Comparison of ENCODE assay signal across 2 cellular contexts in the genomic region with DNA sequence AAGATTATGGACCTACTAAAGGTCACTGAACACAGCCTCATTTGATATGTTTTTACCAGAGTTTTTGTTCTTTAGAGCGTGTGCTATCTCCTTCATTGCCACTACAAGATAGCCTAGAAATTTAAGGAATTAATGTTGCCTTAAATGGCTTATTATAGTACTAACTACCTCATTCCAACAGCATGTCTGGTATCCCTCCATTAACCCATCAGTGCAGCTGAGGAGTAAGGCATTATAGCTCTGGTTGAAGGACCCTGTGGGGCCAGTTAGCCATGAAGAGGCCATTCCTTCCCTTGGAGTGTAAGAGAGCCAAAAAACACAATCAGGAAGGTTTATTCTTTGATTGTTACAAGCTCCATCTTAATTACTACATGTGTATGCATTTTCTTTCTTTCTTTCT.
TF ChIP-seq lines count a peak whose summit lies in the region.

No MANE protein-coding gene starts in this region.

TF ChIP-seq in IMR-90, 13 proteins besides CTCF, POLR2A, EP300 and RAD21 (continued from another document):
- TF ChIP-seq, protein P1, sequence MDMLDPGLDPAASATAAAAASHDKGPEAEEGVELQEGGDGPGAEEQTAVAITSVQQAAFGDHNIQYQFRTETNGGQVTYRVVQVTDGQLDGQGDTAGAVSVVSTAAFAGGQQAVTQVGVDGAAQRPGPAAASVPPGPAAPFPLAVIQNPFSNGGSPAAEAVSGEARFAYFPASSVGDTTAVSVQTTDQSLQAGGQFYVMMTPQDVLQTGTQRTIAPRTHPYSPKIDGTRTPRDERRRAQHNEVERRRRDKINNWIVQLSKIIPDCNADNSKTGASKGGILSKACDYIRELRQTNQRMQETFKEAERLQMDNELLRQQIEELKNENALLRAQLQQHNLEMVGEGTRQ (IDR thresholded peaks at IDR 0.05; ENCODE audit: low read depth, low read length), result no peak
- TF ChIP-seq RFX5 (IDR thresholded peaks at IDR 0.05; ENCODE audit: low read depth, low read length) (no peak), NFE2L2 (IDR thresholded peaks at IDR 0.05; ENCODE audit: low read depth, low read length) (no peak), CHD1 (IDR thresholded peaks at IDR 0.05; ENCODE audit: low read depth, low read length) (no peak), FOS (IDR thresholded peaks at IDR 0.05; ENCODE audit: low read depth, low read length) (no peak), CEBPB (IDR thresholded peaks at IDR 0.05; ENCODE audit: low read depth, low read length) (no peak)

TF ChIP-seq in SK-N-SH treated with all-trans-retinoic acid at 6 μM for 48 hours, 23 proteins besides CTCF, POLR2A, EP300 and RAD21 (continued from another document):
- TF ChIP-seq, protein P2, sequence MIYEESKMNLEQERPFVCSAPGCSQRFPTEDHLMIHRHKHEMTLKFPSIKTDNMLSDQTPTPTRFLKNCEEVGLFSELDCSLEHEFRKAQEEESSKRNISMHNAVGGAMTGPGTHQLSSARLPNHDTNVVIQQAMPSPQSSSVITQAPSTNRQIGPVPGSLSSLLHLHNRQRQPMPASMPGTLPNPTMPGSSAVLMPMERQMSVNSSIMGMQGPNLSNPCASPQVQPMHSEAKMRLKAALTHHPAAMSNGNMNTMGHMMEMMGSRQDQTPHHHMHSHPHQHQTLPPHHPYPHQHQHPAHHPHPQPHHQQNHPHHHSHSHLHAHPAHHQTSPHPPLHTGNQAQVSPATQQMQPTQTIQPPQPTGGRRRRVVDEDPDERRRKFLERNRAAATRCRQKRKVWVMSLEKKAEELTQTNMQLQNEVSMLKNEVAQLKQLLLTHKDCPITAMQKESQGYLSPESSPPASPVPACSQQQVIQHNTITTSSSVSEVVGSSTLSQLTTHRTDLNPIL (CRISPR knock-in tag; IDR thresholded peaks at IDR 0.05; ENCODE audit: low read depth), result no peak
- TF ChIP-seq PPARA (CRISPR knock-in tag; IDR thresholded peaks at IDR 0.05; ENCODE audit: borderline replicate concordance) (no peak), TOX (CRISPR knock-in tag; IDR thresholded peaks at IDR 0.05; ENCODE audit: borderline replicate concordance) (no peak), ISL1 (CRISPR knock-in tag; IDR thresholded peaks at IDR 0.05) (no peak), ZNF70 (CRISPR knock-in tag; IDR thresholded peaks at IDR 0.05) (no peak), RARB (CRISPR knock-in tag; IDR thresholded peaks at IDR 0.05) (no peak), ARNTL (CRISPR knock-in tag; IDR thresholded peaks at IDR 0.05; ENCODE audit: borderline replicate concordance, low read depth) (no peak), ZFP3 (CRISPR knock-in tag; IDR thresholded peaks at IDR 0.05) (no peak), SNAI2 (CRISPR knock-in tag; IDR thresholded peaks at IDR 0.05) (no peak), OSR1 (CRISPR knock-in tag; IDR thresholded peaks at IDR 0.05) (no peak), GLIS3 (CRISPR knock-in tag; IDR thresholded peaks at IDR 0.05) (no peak), ZNF8 (CRISPR knock-in tag; IDR thresholded peaks at IDR 0.05) (no peak), BACH2 (CRISPR knock-in tag; IDR thresholded peaks at IDR 0.05; ENCODE audit: borderline replicate concordance) (no peak), ZC3H10 (CRISPR knock-in tag; IDR thresholded peaks at IDR 0.05) (no peak)
- TF ChIP-seq, protein P3, sequence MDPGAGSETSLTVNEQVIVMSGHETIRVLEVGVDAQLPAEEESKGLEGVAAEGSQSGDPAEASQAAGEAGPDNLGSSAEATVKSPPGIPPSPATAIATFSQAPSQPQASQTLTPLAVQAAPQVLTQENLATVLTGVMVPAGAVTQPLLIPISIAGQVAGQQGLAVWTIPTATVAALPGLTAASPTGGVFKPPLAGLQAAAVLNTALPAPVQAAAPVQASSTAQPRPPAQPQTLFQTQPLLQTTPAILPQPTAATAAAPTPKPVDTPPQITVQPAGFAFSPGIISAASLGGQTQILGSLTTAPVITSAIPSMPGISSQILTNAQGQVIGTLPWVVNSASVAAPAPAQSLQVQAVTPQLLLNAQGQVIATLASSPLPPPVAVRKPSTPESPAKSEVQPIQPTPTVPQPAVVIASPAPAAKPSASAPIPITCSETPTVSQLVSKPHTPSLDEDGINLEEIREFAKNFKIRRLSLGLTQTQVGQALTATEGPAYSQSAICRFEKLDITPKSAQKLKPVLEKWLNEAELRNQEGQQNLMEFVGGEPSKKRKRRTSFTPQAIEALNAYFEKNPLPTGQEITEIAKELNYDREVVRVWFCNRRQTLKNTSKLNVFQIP (CRISPR knock-in tag; IDR thresholded peaks at IDR 0.05; ENCODE audit: borderline replicate concordance, low read depth), result no peak
- TF ChIP-seq, protein P4, sequence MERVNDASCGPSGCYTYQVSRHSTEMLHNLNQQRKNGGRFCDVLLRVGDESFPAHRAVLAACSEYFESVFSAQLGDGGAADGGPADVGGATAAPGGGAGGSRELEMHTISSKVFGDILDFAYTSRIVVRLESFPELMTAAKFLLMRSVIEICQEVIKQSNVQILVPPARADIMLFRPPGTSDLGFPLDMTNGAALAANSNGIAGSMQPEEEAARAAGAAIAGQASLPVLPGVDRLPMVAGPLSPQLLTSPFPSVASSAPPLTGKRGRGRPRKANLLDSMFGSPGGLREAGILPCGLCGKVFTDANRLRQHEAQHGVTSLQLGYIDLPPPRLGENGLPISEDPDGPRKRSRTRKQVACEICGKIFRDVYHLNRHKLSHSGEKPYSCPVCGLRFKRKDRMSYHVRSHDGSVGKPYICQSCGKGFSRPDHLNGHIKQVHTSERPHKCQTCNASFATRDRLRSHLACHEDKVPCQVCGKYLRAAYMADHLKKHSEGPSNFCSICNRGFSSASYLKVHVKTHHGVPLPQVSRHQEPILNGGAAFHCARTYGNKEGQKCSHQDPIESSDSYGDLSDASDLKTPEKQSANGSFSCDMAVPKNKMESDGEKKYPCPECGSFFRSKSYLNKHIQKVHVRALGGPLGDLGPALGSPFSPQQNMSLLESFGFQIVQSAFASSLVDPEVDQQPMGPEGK (CRISPR knock-in tag; IDR thresholded peaks at IDR 0.05; ENCODE audit: borderline replicate concordance), result no peak
- TF ChIP-seq, protein P5, sequence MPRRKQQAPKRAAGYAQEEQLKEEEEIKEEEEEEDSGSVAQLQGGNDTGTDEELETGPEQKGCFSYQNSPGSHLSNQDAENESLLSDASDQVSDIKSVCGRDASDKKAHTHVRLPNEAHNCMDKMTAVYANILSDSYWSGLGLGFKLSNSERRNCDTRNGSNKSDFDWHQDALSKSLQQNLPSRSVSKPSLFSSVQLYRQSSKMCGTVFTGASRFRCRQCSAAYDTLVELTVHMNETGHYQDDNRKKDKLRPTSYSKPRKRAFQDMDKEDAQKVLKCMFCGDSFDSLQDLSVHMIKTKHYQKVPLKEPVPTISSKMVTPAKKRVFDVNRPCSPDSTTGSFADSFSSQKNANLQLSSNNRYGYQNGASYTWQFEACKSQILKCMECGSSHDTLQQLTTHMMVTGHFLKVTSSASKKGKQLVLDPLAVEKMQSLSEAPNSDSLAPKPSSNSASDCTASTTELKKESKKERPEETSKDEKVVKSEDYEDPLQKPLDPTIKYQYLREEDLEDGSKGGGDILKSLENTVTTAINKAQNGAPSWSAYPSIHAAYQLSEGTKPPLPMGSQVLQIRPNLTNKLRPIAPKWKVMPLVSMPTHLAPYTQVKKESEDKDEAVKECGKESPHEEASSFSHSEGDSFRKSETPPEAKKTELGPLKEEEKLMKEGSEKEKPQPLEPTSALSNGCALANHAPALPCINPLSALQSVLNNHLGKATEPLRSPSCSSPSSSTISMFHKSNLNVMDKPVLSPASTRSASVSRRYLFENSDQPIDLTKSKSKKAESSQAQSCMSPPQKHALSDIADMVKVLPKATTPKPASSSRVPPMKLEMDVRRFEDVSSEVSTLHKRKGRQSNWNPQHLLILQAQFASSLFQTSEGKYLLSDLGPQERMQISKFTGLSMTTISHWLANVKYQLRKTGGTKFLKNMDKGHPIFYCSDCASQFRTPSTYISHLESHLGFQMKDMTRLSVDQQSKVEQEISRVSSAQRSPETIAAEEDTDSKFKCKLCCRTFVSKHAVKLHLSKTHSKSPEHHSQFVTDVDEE (CRISPR knock-in tag; IDR thresholded peaks at IDR 0.05), result no peak
